14 cellular contexts compared by ENCODE assay signal in genomic region chr16:15737140-15737644, GRCh38.
A peak's percentile ranks its signal among the peaks of the same experiment; 100 is the strongest.
DNase-seq lines count a peak whose midpoint lies in the region; ATAC-seq and TF ChIP-seq lines count a peak whose summit lies in the region.
"Had no signal": no experiment of that assay in that cellular context is flagged by ENCODE, and none has a peak within 500 bp of the region (broad histone marks: within the 10 kb centered on the region; RNA-seq: fewer than 3 reads in every experiment).

No MANE protein-coding gene starts in this region.

- intact Hi-C loops in esophagus muscularis mucosa (cut with DNase I) = no loop called here
- intact Hi-C loops in sigmoid colon (cut with DNase I) = no loop called here

- TF ChIP-seq EP300 in esophagus muscularis mucosa (IDR thresholded peaks at IDR 0.05) = no peak
- TF ChIP-seq EP300 in sigmoid colon (IDR thresholded peaks at IDR 0.05) = no peak

- H3K36me3 ChIP-seq in esophagus muscularis mucosa = peaks cover 19 to 100% (median 99%) of the 10 kb centered on the region in 4 donors
- H3K36me3 ChIP-seq in sigmoid colon = peaks cover 85 to 100% (median 99%) of the 10 kb centered on the region in 4 donors
- H3K36me3 ChIP-seq: HAP-1 had no signal

- no peaks in the 10 kb centered on the region for H3K79me1 ChIP-seq in H9 (ENCODE audit: insufficient read depth, low read depth, low read length, poor library complexity, severe bottlenecking)

- H3K9ac ChIP-seq in H9 (ENCODE audit: extremely low read depth, insufficient read length, low read length) = no peak overlapping the region

- no peak overlapping the region for H2BK20ac ChIP-seq in H9 (ENCODE audit: low read depth, low read length, poor library complexity, severe bottlenecking)

- ATAC-seq in T-cell (replicated peaks in 1 of 4) = no peak
- no peak for ATAC-seq in HG03025 (IDR thresholded peaks at IDR 0.05; ENCODE audit: low FRiP score, unreplicated experiment)
- ATAC-seq in GM21447 (IDR thresholded peaks at IDR 0.05; ENCODE audit: unreplicated experiment) = no peak
- ATAC-seq: A549 had no signal

- no peaks in the 10 kb centered on the region for H3K4me1 ChIP-seq in H9 (ENCODE audit: insufficient read depth, low read length)
- H3K4me1 ChIP-seq in esophagus muscularis mucosa = peaks cover 0 to 89% (median 53%) of the 10 kb centered on the region in 4 donors
- peaks cover 1 to 43% (median 16%) of the 10 kb centered on the region in 4 donors for H3K4me1 ChIP-seq in sigmoid colon
- H3K4me1 ChIP-seq: Caco-2, HAP-1 had no signal

- no peak overlapping the region for H4K91ac ChIP-seq in H9 (ENCODE audit: insufficient read length, low read depth, low read length)

- no peak overlapping the region for H3K4me2 ChIP-seq in H9 (ENCODE audit: insufficient read depth, insufficient read length, low read length)
- H3K4me2 ChIP-seq: A549 had no signal

- no CpG with 5 or more reads among the region's 18 CpGs for WGBS in H9 (ENCODE audit: extremely low coverage, insufficient read length, low lambda C conversion rate)
- 72% methylated on average over 18 of the region's 18 CpGs for WGBS in esophagus muscularis mucosa
- WGBS in sigmoid colon, 2 donors = 84 to 95% methylated on average over 18 of the region's 18 CpGs

- no peaks in the 10 kb centered on the region for H3K79me2 ChIP-seq in H9 (ENCODE audit: insufficient read depth, low read length)

- POLR2A ChIA-PET in AG04450 (lab: Yijun Ruan, JAX) = no interaction called here
- POLR2A ChIA-PET in T-cell (lab: Charles Lee) = no interaction called here

- no peak overlapping the region for H4K8ac ChIP-seq in H9 (replicated peaks; ENCODE audit: insufficient read length, low read depth, low read length)

- H3K4me3 Mint-ChIP-seq in H9 = no peak overlapping the region
- H3K4me3 Mint-ChIP-seq in T-cell = no peak overlapping the region
- H3K4me3 Mint-ChIP-seq: CD4-positive, alpha-beta T cell had no signal

- no peak overlapping the region for H2AFZ ChIP-seq in H9 (ENCODE audit: low read length)

- no peak overlapping the region for H2BK12ac ChIP-seq in H9 (ENCODE audit: insufficient read length, low read depth, low read length)

- no peak overlapping the region for H2BK15ac ChIP-seq in H9 (ENCODE audit: low read depth, low read length)

- H2BK120ac ChIP-seq in H9 (ENCODE audit: low read depth, low read length, poor library complexity, severe bottlenecking) = no peak overlapping the region

- CTCF ChIA-PET in AG04450 (lab: Charles Lee) = no interaction called here
- CTCF ChIA-PET in T-cell (lab: Charles Lee) = no interaction called here

- peaks cover 14% of the 10 kb centered on the region for H3K9me3 ChIP-seq in AG04450 (ENCODE audit: control insufficient read depth, insufficient read depth, low read length)
- H3K9me3 ChIP-seq in H9 (ENCODE audit: control insufficient read depth, low read depth, low read length) = no peaks in the 10 kb centered on the region
- no peaks in the 10 kb centered on the region for H3K9me3 ChIP-seq in esophagus muscularis mucosa
- no peaks in the 10 kb centered on the region for H3K9me3 ChIP-seq in sigmoid colon
- H3K9me3 ChIP-seq: A549, Caco-2, HAP-1 had no signal

- H4K20me1 ChIP-seq in H9 (ENCODE audit: control insufficient read depth, insufficient read depth, insufficient read length) = no peaks in the 10 kb centered on the region

- no peak overlapping the region for H3K56ac ChIP-seq in H9 (ENCODE audit: insufficient read length, low read depth, low read length)

- no peak overlapping the region for H3K23ac ChIP-seq in H9 (ENCODE audit: insufficient read length, low read depth, low read length)

- H3K14ac ChIP-seq in H9 (ENCODE audit: insufficient read depth, low read length) = no peak overlapping the region

- H2BK5ac ChIP-seq in H9 (ENCODE audit: insufficient read length, low read length) = no peak overlapping the region

- H3K27ac ChIP-seq in AG04450 (ENCODE audit: low read depth, low read length) (peak overlapping the region; percentile 21), H9 (ENCODE audit: insufficient read length, low read depth, low read length) (no peak overlapping the region), esophagus muscularis mucosa (replicated peaks in 1 of 4) (peak overlapping the region in 3 of 4 donors; percentile 39 to 60 (median 51)), sigmoid colon (peak overlapping the region in 3 of 4 donors; percentile 7 to 48 (median 30))
- H3K27ac ChIP-seq: 22Rv1, A549, HL-60 had no signal

- no peaks in the 10 kb centered on the region for H3K27me3 Mint-ChIP-seq in H9 (ENCODE audit: low read depth)
- H3K27me3 Mint-ChIP-seq in T-cell = no peaks in the 10 kb centered on the region
- H3K27me3 Mint-ChIP-seq: CD4-positive, alpha-beta T cell had no signal

- peaks cover 9 to 20% of the 10 kb centered on the region in 2 experiments for H3K4me1 Mint-ChIP-seq in H9
- H3K4me1 Mint-ChIP-seq in T-cell = no peaks in the 10 kb centered on the region

- DNase-seq in AG04450 (ENCODE audit: low read depth, low spot score) = no peak
- no peak for DNase-seq in H9
- DNase-seq in esophagus muscularis mucosa (ENCODE audit: extremely low spot score) = no peak
- no peak for DNase-seq in sigmoid colon
- no peak for DNase-seq in T-cell
- DNase-seq: C1 segment of cervical spinal cord; Caco-2; CD4-positive, alpha-beta T cell had no signal

- no peaks in the 10 kb centered on the region for H3K23me2 ChIP-seq in H9 (ENCODE audit: insufficient read length, low read depth, low read length, poor library complexity, severe bottlenecking)

- H3K9me3 Mint-ChIP-seq in H9 (no peaks in the 10 kb centered on the region), T-cell (peaks cover 0 to 6% (median 3%) of the 10 kb centered on the region in 3 donors)
- H3K9me3 Mint-ChIP-seq: CD4-positive, alpha-beta T cell had no signal

- no peak overlapping the region for H3T11ph ChIP-seq in H9 (ENCODE audit: low read length)

- no peak overlapping the region for H2AK5ac ChIP-seq in H9 (ENCODE audit: insufficient read length, low read length)

- TF ChIP-seq CTCF in AG04450 (IDR thresholded peaks at IDR 0.05; ENCODE audit: low read depth, low read length) (no peak), H9 (conservative IDR thresholded peaks at IDR 0.05) (no peak), esophagus muscularis mucosa (IDR thresholded peaks at IDR 0.05) (no peak), sigmoid colon (IDR thresholded peaks at IDR 0.05) (no peak)

- H3K27me3 ChIP-seq in AG04450 (ENCODE audit: control insufficient read depth, insufficient read depth, low read length) (peaks cover 4% of the 10 kb centered on the region), H9 (ENCODE audit: insufficient read depth, low read length) (no peaks in the 10 kb centered on the region), esophagus muscularis mucosa (no peaks in the 10 kb centered on the region), sigmoid colon (no peaks in the 10 kb centered on the region)

- H3K36me3 Mint-ChIP-seq in H9 (ENCODE audit: insufficient read depth in 1 of 3, low read depth in 3 of 3) (no peaks in the 10 kb centered on the region), T-cell (peaks cover 53% of the 10 kb centered on the region)

- no peak for TF ChIP-seq POLR2A in esophagus muscularis mucosa (IDR thresholded peaks at IDR 0.05; ENCODE audit: low read depth)
- TF ChIP-seq POLR2A in sigmoid colon (IDR thresholded peaks at IDR 0.05) = no peak

- H3K4ac ChIP-seq in H9 (ENCODE audit: low read depth, low read length) = no peak overlapping the region

- H3K4me3 ChIP-seq in AG04450 (ENCODE audit: low read depth, low read length) (no peak overlapping the region), esophagus muscularis mucosa (no peak overlapping the region), sigmoid colon (no peak overlapping the region)
- H3K4me3 ChIP-seq: A549, HAP-1 had no signal

- H4K5ac ChIP-seq in H9 (ENCODE audit: insufficient read length, low read depth, low read length) = no peak overlapping the region

- H3K18ac ChIP-seq in H9 (ENCODE audit: insufficient read length, low read depth, low read length) = no peak overlapping the region

- peak overlapping the region; percentile 50 to 84 (median 75); a peak in 5 of 7 replicates for H3K27ac Mint-ChIP-seq in H9
- no peak overlapping the region for H3K27ac Mint-ChIP-seq in T-cell
- H3K27ac Mint-ChIP-seq: CD4-positive, alpha-beta T cell had no signal

Comparison
In these comparisons a context has a peak if more than half of its experiments do, and no peak if none do; other contexts are left out.
1. H3K27ac Mint-ChIP-seq: peak in H9 (3 of 3); none in T-cell (0 of 2).